Comparison of ENCODE assay signal across 1 cellular context in genomic region chr22:47918276-47918928, GRCh38.
A peak's percentile ranks its signal among the peaks of the same experiment; 100 is the strongest.
TF ChIP-seq lines count a peak whose summit lies in the region.

No MANE protein-coding gene starts in this region.

TF ChIP-seq in GM12878, 131 proteins besides CTCF, POLR2A, EP300 and RAD21 (continued from another document):
- TF ChIP-seq MTA2 (IDR thresholded peaks at IDR 0.05; ENCODE audit: low read depth) (peak; percentile 27; the same call in 1 of the 2 replicates), YY1 (IDR thresholded peaks at IDR 0.05; ENCODE audit: low read depth, low read length) (peak; percentile 50; the same call in 1 of the 2 replicates), SMAD1 (IDR thresholded peaks at IDR 0.05; ENCODE audit: low read depth, partially characterized antibody) (no peak), NR2F1 (conservative IDR thresholded peaks at IDR 0.05) (peak; percentile 74), KDM1A (IDR thresholded peaks at IDR 0.05; ENCODE audit: borderline replicate concordance) (no peak), CHD2 (IDR thresholded peaks at IDR 0.05; ENCODE audit: borderline replicate concordance, low read depth, low read length) (0 out of 2 replicates have a peak, but pooled peaks have one; percentile 21), NFXL1 (IDR thresholded peaks at IDR 0.05; ENCODE audit: borderline replicate concordance) (no peak), BCL11A (IDR thresholded peaks at IDR 0.05; ENCODE audit: low read depth, low read length) (peak; percentile 35; the same call in 1 of the 2 replicates), ZNF592 (IDR thresholded peaks at IDR 0.05) (no peak), IKZF2 (IDR thresholded peaks at IDR 0.05) (peak in 1 of 2 experiments; percentile 37; a peak in 2 of 4 replicates), ZNF274 (IDR thresholded peaks at IDR 0.05; ENCODE audit: insufficient read depth, insufficient read length) (no peak), IRF4 (IDR thresholded peaks at IDR 0.05; ENCODE audit: low read depth, low read length) (0 out of 2 replicates have a peak, but pooled peaks have one; percentile 37), DPF2 (IDR thresholded peaks at IDR 0.05) (0 out of 2 replicates have a peak, but pooled peaks have one; percentile 40), EGR1 (IDR thresholded peaks at IDR 0.05; ENCODE audit: borderline replicate concordance in 1 of 2, low read depth in 2 of 2, low read length in 2 of 2) (peak in 1 of 2 experiments; percentile 12; a peak in 1 of 3 replicates), ESRRA (IDR thresholded peaks at IDR 0.05; ENCODE audit: low read length) (peak; percentile 94), HDAC6 (IDR thresholded peaks at IDR 0.05; ENCODE audit: unreplicated experiment) (no peak), CHD1 (IDR thresholded peaks at IDR 0.05; ENCODE audit: low read depth, low read length) (no peak), ZNF24 (IDR thresholded peaks at IDR 0.05) (no peak), BHLHE40 (IDR thresholded peaks at IDR 0.05; ENCODE audit: borderline replicate concordance in 1 of 2, low read depth in 2 of 2, low read length in 1 of 2) (peak; percentile 59 to 76; a peak in 2 of 4 replicates), TCF3 (IDR thresholded peaks at IDR 0.05; ENCODE audit: borderline replicate concordance, insufficient read depth, low read depth, low read length) (peak; percentile 67; the same call in 1 of the 2 replicates)
- TF ChIP-seq, protein P1, sequence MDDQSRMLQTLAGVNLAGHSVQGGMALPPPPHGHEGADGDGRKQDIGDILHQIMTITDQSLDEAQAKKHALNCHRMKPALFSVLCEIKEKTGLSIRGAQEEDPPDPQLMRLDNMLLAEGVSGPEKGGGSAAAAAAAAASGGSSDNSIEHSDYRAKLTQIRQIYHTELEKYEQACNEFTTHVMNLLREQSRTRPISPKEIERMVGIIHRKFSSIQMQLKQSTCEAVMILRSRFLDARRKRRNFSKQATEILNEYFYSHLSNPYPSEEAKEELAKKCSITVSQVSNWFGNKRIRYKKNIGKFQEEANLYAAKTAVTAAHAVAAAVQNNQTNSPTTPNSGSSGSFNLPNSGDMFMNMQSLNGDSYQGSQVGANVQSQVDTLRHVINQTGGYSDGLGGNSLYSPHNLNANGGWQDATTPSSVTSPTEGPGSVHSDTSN (IDR thresholded peaks at IDR 0.05; ENCODE audit: insufficient replicate concordance, low read depth, low read length): peak; percentile 75
